Comparison of ENCODE assay signal across 10 cellular contexts in the genomic region with DNA sequence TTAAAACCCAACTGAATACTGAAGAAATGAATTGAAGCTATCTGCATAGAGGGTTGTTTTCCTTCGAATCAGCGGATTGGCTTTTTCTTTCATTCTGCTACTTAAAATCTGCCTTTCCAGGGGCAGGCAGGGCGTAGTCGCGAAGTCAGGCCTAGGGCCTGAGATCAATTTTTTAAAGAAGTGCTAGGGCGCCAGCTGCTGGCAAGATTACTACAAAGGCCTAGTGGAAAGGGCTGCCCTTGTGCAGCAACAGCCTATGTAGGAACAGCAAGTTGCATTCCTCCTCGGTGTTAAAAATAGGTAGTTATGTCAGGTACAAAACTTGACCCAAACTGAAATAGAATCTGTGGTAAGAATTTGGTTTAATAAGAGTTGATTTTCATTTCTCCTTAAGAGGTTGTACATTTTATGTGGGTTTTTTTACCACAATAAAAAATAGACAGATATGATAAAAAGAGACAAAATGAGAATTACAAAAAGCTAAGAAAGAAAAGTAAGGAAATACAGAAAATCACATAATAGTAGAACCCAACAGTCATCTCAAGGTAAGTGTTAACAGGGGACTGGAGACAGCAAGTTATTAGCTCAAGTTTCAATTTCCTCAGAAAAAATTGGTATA. TPM values are rescaled to one million over a fixed set of nuclear protein-coding genes. Genes with fewer than 3 reads are reported as not detected.
DNase-seq lines count a peak whose midpoint lies in the region; ATAC-seq, FAIRE-seq and TF ChIP-seq lines count a peak whose summit lies in the region.
"Had no signal": no experiment of that assay in that cellular context is flagged by ENCODE, and none has a peak within 500 bp of the region (broad histone marks: within the 10 kb centered on the region; RNA-seq: fewer than 3 reads in every experiment).

No MANE protein-coding gene starts in this region.

- peak; percentile 76 for FAIRE-seq in GM12891 (lab: Jason Lieb, UNC)

- no peaks in the 10 kb centered on the region for H3K27me3 Mint-ChIP-seq in activated naive CD4-positive, alpha-beta T cell treated with anti-CD3 and anti-CD28 coated beads for 36 hours (ENCODE audit: low read depth)
- H3K27me3 Mint-ChIP-seq: stimulated activated naive CD8-positive, alpha-beta T cell treated with anti-CD3 and anti-CD28 coated beads, Interleukin-15, Interleukin-2, amounts not matched to agents 100 ng/mL and 50 ng/mL, for 24 hours had no signal

- H3K27ac ChIP-seq in AG04450 (ENCODE audit: low read depth, low read length) = no peak overlapping the region

- intact Hi-C loops in activated naive CD4-positive, alpha-beta T cell treated with anti-CD3 and anti-CD28 coated beads for 36 hours (cut with micrococcal nuclease) = no loop called here

- H3K36me3 Mint-ChIP-seq in activated naive CD4-positive, alpha-beta T cell treated with anti-CD3 and anti-CD28 coated beads for 36 hours (ENCODE audit: low read depth) = no peaks in the 10 kb centered on the region

- no peak overlapping the region for H3K4me3 Mint-ChIP-seq in activated naive CD4-positive, alpha-beta T cell treated with anti-CD3 and anti-CD28 coated beads for 36 hours
- H3K4me3 Mint-ChIP-seq: stimulated activated naive CD8-positive, alpha-beta T cell treated with anti-CD3 and anti-CD28 coated beads, Interleukin-15, Interleukin-2, amounts not matched to agents 100 ng/mL and 50 ng/mL, for 24 hours had no signal

- H3K4me3 ChIP-seq in AG04450 (ENCODE audit: low read depth, low read length) = no peak overlapping the region

- ATAC-seq in GM18517 (IDR thresholded peaks at IDR 0.05; ENCODE audit: unreplicated experiment) (no peak), HG03460 (IDR thresholded peaks at IDR 0.05; ENCODE audit: unreplicated experiment) (no peak), esophagus mucosa (no peak)

- DNase-seq in AG04450 (ENCODE audit: low read depth, low spot score) = no peak
- no peak for DNase-seq in GM12891 (ENCODE audit: insufficient read length, low spot score)
- peak; percentile 24 for DNase-seq in NCI-H1694 treated with DMSO at 0.1 percent for 48 hours (lab: John Stamatoyannopoulos, UW)
- peak; percentile 71 for DNase-seq in activated naive CD4-positive, alpha-beta T cell treated with anti-CD3 and anti-CD28 coated beads for 36 hours
- DNase-seq in left kidney (ENCODE audit: low read depth, low spot score) = peak; percentile 81

- peaks cover 3% of the 10 kb centered on the region for H3K4me1 Mint-ChIP-seq in activated naive CD4-positive, alpha-beta T cell treated with anti-CD3 and anti-CD28 coated beads for 36 hours (ENCODE audit: low read depth)

- POLR2A ChIA-PET in AG04450 (lab: Yijun Ruan, JAX) = no interaction called here

- CTCF ChIA-PET in AG04450 (lab: Charles Lee) = interaction anchor here (0.6 to 3.1 kb wide), 16 partner anchors 10 to 1048 kb away, joined by 3 to 21 read pairs (median 4); a partner anchor contains a TSS
- CTCF ChIA-PET in activated naive CD4-positive, alpha-beta T cell treated with anti-CD3 and anti-CD28 coated beads for 36 hours (lab: Charles Lee) = interaction anchor here (0.6 to 2.0 kb wide), 7 partner anchors 16 to 626 kb away, joined by 3 to 9 read pairs (median 4); no protein-coding TSS in a partner anchor

- no peaks in the 10 kb centered on the region; the same call in 1 of the 2 replicates for H3K9me3 ChIP-seq in AG04450 (ENCODE audit: control insufficient read depth, insufficient read depth, low read length)

- H3K27me3 ChIP-seq in AG04450 (ENCODE audit: control insufficient read depth, insufficient read depth, low read length) = peaks cover 3% of the 10 kb centered on the region

- H3K9me3 Mint-ChIP-seq in activated naive CD4-positive, alpha-beta T cell treated with anti-CD3 and anti-CD28 coated beads for 36 hours = no peaks in the 10 kb centered on the region
- H3K9me3 Mint-ChIP-seq: stimulated activated naive CD8-positive, alpha-beta T cell treated with anti-CD3 and anti-CD28 coated beads, Interleukin-15, Interleukin-2, amounts not matched to agents 100 ng/mL and 50 ng/mL, for 24 hours had no signal

- no peak overlapping the region for H3K27ac Mint-ChIP-seq in activated naive CD4-positive, alpha-beta T cell treated with anti-CD3 and anti-CD28 coated beads for 36 hours
- H3K27ac Mint-ChIP-seq: stimulated activated naive CD8-positive, alpha-beta T cell treated with anti-CD3 and anti-CD28 coated beads, Interleukin-15, Interleukin-2, amounts not matched to agents 100 ng/mL and 50 ng/mL, for 24 hours had no signal

- TF ChIP-seq POLR2A in GM12891 (IDR thresholded peaks at IDR 0.05; ENCODE audit: low read depth, low read length) = no peak

- TF ChIP-seq CTCF in AG04450 (IDR thresholded peaks at IDR 0.05; ENCODE audit: low read depth, low read length) = peak; percentile 64

TF ChIP-seq in GM12891, 5 proteins besides CTCF, POLR2A, EP300 and RAD21:
- TF ChIP-seq POU2F2 (IDR thresholded peaks at IDR 0.05; ENCODE audit: low read depth, low read length) (no peak), POLR2AphosphoS5 (IDR thresholded peaks at IDR 0.05; ENCODE audit: low read depth, low read length) (no peak), SPI1 (IDR thresholded peaks at IDR 0.05; ENCODE audit: low read depth, low read length) (no peak), PAX5 (IDR thresholded peaks at IDR 0.05; ENCODE audit: insufficient read depth, low read length, severe bottlenecking) (no peak), TAF1 (IDR thresholded peaks at IDR 0.05; ENCODE audit: low read depth, low read length) (no peak)
TF ChIP-seq in GM12891: peak in this region for 0.

RNA-seq across cellular contexts. Expression of a gene that starts 9.5 kb away (rescaled TPM):
- polyA plus RNA-seq in AG04450 (2011; rRNA removed) = not detected in 2 replicates
- polyA minus RNA-seq in AG04450 (2011; rRNA and poly(A)+ RNA removed) = not detected in 2 replicates
- polyA plus RNA-seq in GM12891 (2012; ENCODE audit: low read depth, missing spikeins) = not detected
- not detected for total RNA-seq in activated naive CD4-positive, alpha-beta T cell treated with anti-CD3 and anti-CD28 coated beads for 36 hours
- total RNA-seq in esophagus mucosa = not detected
- polyA plus RNA-seq: esophagus had no signal

RNA-seq across cellular contexts. Expression of a gene that starts 28.9 kb away (rescaled TPM):
- polyA plus RNA-seq in AG04450 (2011; rRNA removed) = not detected in 2 replicates
- polyA minus RNA-seq in AG04450 (2011; rRNA and poly(A)+ RNA removed) = not detected in 2 replicates
- polyA plus RNA-seq in GM12891 (2012; ENCODE audit: low read depth, missing spikeins) = not detected
- total RNA-seq in activated naive CD4-positive, alpha-beta T cell treated with anti-CD3 and anti-CD28 coated beads for 36 hours = not detected
- not detected for total RNA-seq in esophagus mucosa

Comparison
In these comparisons a context has a peak if more than half of its experiments do, and no peak if none do; other contexts are left out.
1. DNase-seq: peak in NCI-H1694 treated with DMSO at 0.1 percent for 48 hours (single experiment), activated naive CD4-positive, alpha-beta T cell treated with anti-CD3 and anti-CD28 coated beads for 36 hours (single experiment) and left kidney (single experiment); none in AG04450 (single experiment) and GM12891 (single experiment).